In genomic region chr19:55611300-55611982, GRCh38 we compare ENCODE assay signal across 19 cellular contexts. TPM values are rescaled to one million over a fixed set of nuclear protein-coding genes. Genes with fewer than 3 reads are reported as not detected.
DNase-seq lines count a peak whose midpoint lies in the region; ATAC-seq and TF ChIP-seq lines count a peak whose summit lies in the region.
"Had no signal": no experiment of that assay in that cellular context is flagged by ENCODE, and none has a peak within 500 bp of the region (broad histone marks: within the 10 kb centered on the region; RNA-seq: fewer than 3 reads in every experiment).

No MANE protein-coding gene starts in this region.

- H3K27ac ChIP-seq in HEK293 (ENCODE audit: extremely low read depth, low read depth, low read length) (no peak overlapping the region), cardiac muscle cell (peak overlapping the region; percentile 85), neutrophil (peak overlapping the region; percentile 67)
- H3K27ac ChIP-seq: breast epithelium, left lung had no signal

- CTCF ChIA-PET in HEK293 (lab: Yijun Ruan, JAX), result interaction anchor here (0.6 to 1.8 kb wide), 6 partner anchors 20 to 959 kb away, joined by 3 to 8 read pairs (median 4); no protein-coding TSS in a partner anchor

- H3K27me3 ChIP-seq in cardiac muscle cell (no peaks in the 10 kb centered on the region), neutrophil (no peaks in the 10 kb centered on the region), MG63 (no peaks in the 10 kb centered on the region)
- H3K27me3 ChIP-seq: breast epithelium, left lung had no signal

- no peaks in the 10 kb centered on the region for H3K9me3 ChIP-seq in HEK293 (ENCODE audit: control insufficient read depth, insufficient read depth, low read depth, low read length)
- H3K9me3 ChIP-seq in cardiac muscle cell (ENCODE audit: low read depth), result no peaks in the 10 kb centered on the region
- H3K9me3 ChIP-seq in neutrophil, result no peaks in the 10 kb centered on the region
- H3K9me3 ChIP-seq in MG63, result peaks cover 7% of the 10 kb centered on the region; the same call in 1 of the 2 replicates
- H3K9me3 ChIP-seq: breast epithelium, left lung, mucosa of descending colon had no signal

- peaks cover 37 to 65% of the 10 kb centered on the region in 2 donors for H3K36me3 Mint-ChIP-seq in CD14-positive monocyte

- H3K4me1 Mint-ChIP-seq in CD14-positive monocyte, result peaks cover 57% of the 10 kb centered on the region

- H3K4me3 Mint-ChIP-seq in CD14-positive monocyte, result no peak overlapping the region
- H3K4me3 Mint-ChIP-seq: GM23338; T-helper 1 cell treated with Interleukin-12 subunit alpha and Interleukin-12 subunit beta and Interleukin-4 antibody, amounts not matched to agents 30 μg/mL and 1 μg/mL, for 36 hours had no signal

- POLR2A ChIA-PET in HEK293 (lab: Yijun Ruan, JAX), result interaction anchor here (0.6 kb wide), 1 partner anchor 13 kb away, joined by 4 read pairs; the partner anchor contains the start of gene ZNF784

- H3K27me3 Mint-ChIP-seq in CD14-positive monocyte (ENCODE audit: low read depth in 3 of 3), result no peaks in the 10 kb centered on the region

- intact Hi-C loops in CD14-positive monocyte (cut with micrococcal nuclease), result no loop called here

- H3K4me3 ChIP-seq in HEK293 (ENCODE audit: low read depth, low read length) (no peak overlapping the region), cardiac muscle cell (no peak overlapping the region), neutrophil (ENCODE audit: low read depth in 1 of 2, low read length in 1 of 2) (no peak overlapping the region), MG63 (no peak overlapping the region)
- H3K4me3 ChIP-seq: breast epithelium, GM23338, left lung, mucosa of descending colon had no signal

- DNase-seq in CD14-positive monocyte (ENCODE audit: low spot score) (no peak), cardiac muscle cell (ENCODE audit: low read depth in 1 of 2, low spot score in 1 of 2) (no peak), Ammon's horn (ENCODE audit: low spot score) (no peak), MG63 (no peak)
- DNase-seq: dermis blood vessel endothelial cell, DMS79 treated with DMSO at 0.1 percent for 48 hours, left lung, mucosa of descending colon, NCI-H187, NCI-H2227 treated with DMSO at 0.1 percent for 48 hours, NCI-H82, PC-3, retina had no signal

- H3K27ac Mint-ChIP-seq in CD14-positive monocyte, result peak overlapping the region; percentile 20 to 87 (median 75)
- H3K27ac Mint-ChIP-seq: GM23338; T-helper 1 cell treated with Interleukin-12 subunit alpha and Interleukin-12 subunit beta and Interleukin-4 antibody, amounts not matched to agents 30 μg/mL and 1 μg/mL, for 36 hours had no signal

- H3K36me3 ChIP-seq in HEK293 (ENCODE audit: control insufficient read depth in 2 of 2, insufficient read depth in 1 of 2, low read length in 2 of 2), result peaks cover 17 to 48% of the 10 kb centered on the region in 2 experiments; a peak in 2 of 3 replicates
- peaks cover 8% of the 10 kb centered on the region for H3K36me3 ChIP-seq in cardiac muscle cell
- H3K36me3 ChIP-seq in neutrophil, result peaks cover 40% of the 10 kb centered on the region
- peaks cover 46% of the 10 kb centered on the region for H3K36me3 ChIP-seq in MG63

- H3K4me1 ChIP-seq in HEK293 (ENCODE audit: control insufficient read depth, insufficient read depth, low read length), result peaks cover 4% of the 10 kb centered on the region; the same call in 1 of the 2 replicates
- peaks cover 14% of the 10 kb centered on the region for H3K4me1 ChIP-seq in cardiac muscle cell (ENCODE audit: low read depth)
- peaks cover 62 to 67% of the 10 kb centered on the region in 2 experiments for H3K4me1 ChIP-seq in neutrophil (ENCODE audit: control insufficient read depth in 1 of 2, insufficient read depth in 1 of 2, low read depth in 1 of 2, low read length in 1 of 2)

- H3K9me3 Mint-ChIP-seq in CD14-positive monocyte, result peaks cover 0 to 2% (median 0%) of the 10 kb centered on the region in 7 donors
- H3K9me3 Mint-ChIP-seq: GM23338; T-helper 1 cell treated with Interleukin-12 subunit alpha and Interleukin-12 subunit beta and Interleukin-4 antibody, amounts not matched to agents 30 μg/mL and 1 μg/mL, for 36 hours had no signal

- no peak for ATAC-seq in GM21423 (IDR thresholded peaks at IDR 0.05; ENCODE audit: unreplicated experiment)
- ATAC-seq: GM23338, left lung, mucosa of descending colon, PC-3 had no signal

- no peak for TF ChIP-seq CTCF in CD14-positive monocyte (IDR thresholded peaks at IDR 0.05)
- no peak for TF ChIP-seq CTCF in HEK293 (tag by site-specific recombination; IDR thresholded peaks at IDR 0.05)
- no peak for TF ChIP-seq CTCF in cardiac muscle cell (IDR thresholded peaks at IDR 0.05; ENCODE audit: low read depth, low read length)
- TF ChIP-seq CTCF in neutrophil (IDR thresholded peaks at IDR 0.05), result no peak

TF ChIP-seq in HEK293, 187 proteins besides CTCF, POLR2A, EP300 and RAD21:
- TF ChIP-seq, protein P1, sequence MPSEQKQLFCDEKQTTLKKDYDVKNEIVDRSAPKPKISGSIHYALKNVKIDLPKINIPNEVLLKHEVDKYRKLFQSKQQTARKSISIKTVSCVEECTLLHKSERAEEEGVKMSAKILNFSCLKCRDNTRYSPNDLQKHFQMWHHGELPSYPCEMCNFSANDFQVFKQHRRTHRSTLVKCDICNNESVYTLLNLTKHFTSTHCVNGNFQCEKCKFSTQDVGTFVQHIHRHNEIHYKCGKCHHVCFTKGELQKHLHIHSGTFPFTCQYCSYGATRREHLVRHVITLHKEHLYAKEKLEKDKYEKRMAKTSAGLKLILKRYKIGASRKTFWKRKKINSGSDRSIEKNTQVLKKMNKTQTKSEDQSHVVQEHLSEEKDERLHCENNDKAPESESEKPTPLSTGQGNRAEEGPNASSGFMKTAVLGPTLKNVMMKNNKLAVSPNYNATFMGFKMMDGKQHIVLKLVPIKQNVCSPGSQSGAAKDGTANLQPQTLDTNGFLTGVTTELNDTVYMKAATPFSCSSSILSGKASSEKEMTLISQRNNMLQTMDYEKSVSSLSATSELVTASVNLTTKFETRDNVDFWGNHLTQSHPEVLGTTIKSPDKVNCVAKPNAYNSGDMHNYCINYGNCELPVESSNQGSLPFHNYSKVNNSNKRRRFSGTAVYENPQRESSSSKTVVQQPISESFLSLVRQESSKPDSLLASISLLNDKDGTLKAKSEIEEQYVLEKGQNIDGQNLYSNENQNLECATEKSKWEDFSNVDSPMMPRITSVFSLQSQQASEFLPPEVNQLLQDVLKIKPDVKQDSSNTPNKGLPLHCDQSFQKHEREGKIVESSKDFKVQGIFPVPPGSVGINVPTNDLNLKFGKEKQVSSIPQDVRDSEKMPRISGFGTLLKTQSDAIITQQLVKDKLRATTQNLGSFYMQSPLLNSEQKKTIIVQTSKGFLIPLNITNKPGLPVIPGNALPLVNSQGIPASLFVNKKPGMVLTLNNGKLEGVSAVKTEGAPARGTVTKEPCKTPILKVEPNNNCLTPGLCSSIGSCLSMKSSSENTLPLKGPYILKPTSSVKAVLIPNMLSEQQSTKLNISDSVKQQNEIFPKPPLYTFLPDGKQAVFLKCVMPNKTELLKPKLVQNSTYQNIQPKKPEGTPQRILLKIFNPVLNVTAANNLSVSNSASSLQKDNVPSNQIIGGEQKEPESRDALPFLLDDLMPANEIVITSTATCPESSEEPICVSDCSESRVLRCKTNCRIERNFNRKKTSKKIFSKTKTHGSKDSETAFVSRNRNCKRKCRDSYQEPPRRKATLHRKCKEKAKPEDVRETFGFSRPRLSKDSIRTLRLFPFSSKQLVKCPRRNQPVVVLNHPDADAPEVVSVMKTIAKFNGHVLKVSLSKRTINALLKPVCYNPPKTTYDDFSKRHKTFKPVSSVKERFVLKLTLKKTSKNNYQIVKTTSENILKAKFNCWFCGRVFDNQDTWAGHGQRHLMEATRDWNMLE (tag by site-specific recombination; conservative IDR thresholded peaks at IDR 0.05; ENCODE audit: low read depth), result no peak
- TF ChIP-seq ZBTB10 (tag by site-specific recombination; IDR thresholded peaks at IDR 0.05), result 0 out of 2 replicates have a peak, but pooled peaks have one; percentile 18

RNA-seq across cellular contexts. Expression of gene ZNF865, which starts 6.0 kb away (rescaled TPM):
- polyA plus RNA-seq in CD14-positive monocyte, result under 1 TPM; 0.03 to 0.07 TPM
- total RNA-seq in cardiac muscle cell, result 7.1 and 11.2 TPM in 2 replicates
- polyA plus RNA-seq in cardiac muscle cell, result 1.9 and 2.6 TPM in 2 replicates
- 0.66 and 0.69 TPM in 2 replicates for total RNA-seq in MG63 (2014; rRNA removed; shearing (Covaris generic); ENCODE audit: low replicate concordance)

RNA-seq across cellular contexts. Expression of gene ZNF524, which starts 11.4 kb away (rescaled TPM):
- polyA plus RNA-seq in CD14-positive monocyte (10 to 100 TPM; 41.8 to 45.7 TPM), cardiac muscle cell (15.9 and 17.3 TPM in 2 replicates)
- total RNA-seq in cardiac muscle cell, result 26.5 and 29.1 TPM in 2 replicates
- 7.9 and 22.4 TPM in 2 replicates for total RNA-seq in MG63 (2014; rRNA removed; shearing (Covaris generic); ENCODE audit: low replicate concordance)

RNA-seq across cellular contexts. Expression of gene FIZ1, which starts 12.1 kb away (rescaled TPM):
- polyA plus RNA-seq in CD14-positive monocyte (1 to 10 TPM; 1.2 to 1.6 TPM), cardiac muscle cell (18.7 and 25.3 TPM in 2 replicates)
- total RNA-seq in cardiac muscle cell, result 12.8 and 13.6 TPM in 2 replicates
- total RNA-seq in MG63 (2014; rRNA removed; shearing (Covaris generic); ENCODE audit: low replicate concordance), result 2.9 and 4.0 TPM in 2 replicates

RNA-seq across cellular contexts. Expression of gene ZNF784, which starts 12.9 kb away (rescaled TPM):
- 1 to 10 TPM; 1.5 to 2.4 TPM for polyA plus RNA-seq in CD14-positive monocyte
- 15.1 and 15.4 TPM in 2 replicates for total RNA-seq in cardiac muscle cell
- 13.3 and 14.0 TPM in 2 replicates for polyA plus RNA-seq in cardiac muscle cell
- total RNA-seq in MG63 (2014; rRNA removed; shearing (Covaris generic); ENCODE audit: low replicate concordance), result 9.0 and 12.6 TPM in 2 replicates

RNA-seq across cellular contexts. Expression of gene ZNF580, which starts 29.4 kb away (rescaled TPM):
- polyA plus RNA-seq in CD14-positive monocyte, result 10 to 100 TPM in 1 of 2 donors, 1 to 10 TPM in 1; 9.7 to 10.7 TPM
- 78.4 and 84.9 TPM in 2 replicates for total RNA-seq in cardiac muscle cell
- polyA plus RNA-seq in cardiac muscle cell, result 104 and 124 TPM in 2 replicates
- 7.5 and 8.0 TPM in 2 replicates for total RNA-seq in MG63 (2014; rRNA removed; shearing (Covaris generic); ENCODE audit: low replicate concordance)
